ENCODE assay signal across 8 cellular contexts in genomic region chr12:68332726-68333630, GRCh38. TPM values are rescaled to one million over a fixed set of nuclear protein-coding genes. Genes with fewer than 3 reads are reported as not detected.
DNase-seq lines count a peak whose midpoint lies in the region; ATAC-seq and TF ChIP-seq lines count a peak whose summit lies in the region.

No MANE protein-coding gene starts in this region.

- H3K4me1 ChIP-seq in right lobe of liver (peaks cover 0 to 7% (median 0%) of the 10 kb centered on the region in 4 donors), transverse colon (peaks cover 5 to 34% (median 15%) of the 10 kb centered on the region in 4 donors)

- peaks cover 34% of the 10 kb centered on the region for H3K4me1 Mint-ChIP-seq in activated T-cell treated with anti-CD3 and anti-CD28 coated beads, Interleukin-2, amount 50 U/mL, for 72 hours (ENCODE audit: low read depth)

- no peaks in the 10 kb centered on the region for H3K36me3 Mint-ChIP-seq in activated T-cell treated with anti-CD3 and anti-CD28 coated beads, Interleukin-2, amount 50 U/mL, for 72 hours (ENCODE audit: insufficient read depth in 2 of 2)

- TF ChIP-seq CTCF in right lobe of liver (IDR thresholded peaks at IDR 0.05) (no peak), transverse colon (IDR thresholded peaks at IDR 0.05) (no peak)

- no peaks in the 10 kb centered on the region for H3K9me3 Mint-ChIP-seq in activated T-cell treated with anti-CD3 and anti-CD28 coated beads, Interleukin-2, amount 50 U/mL, for 72 hours

- TF ChIP-seq POLR2A in right lobe of liver (IDR thresholded peaks at IDR 0.05) (no peak), transverse colon (IDR thresholded peaks at IDR 0.05) (no peak)

- in situ Hi-C loops in transverse colon (cut with MboI; ENCODE audit: low pct_ligation_motif_present in 1 of 4, low pct_unique_long_range_greater_than_20kb in 1 of 4, low sequenced_read_pairs in 3 of 4), result loop anchor here in 1 of 4 donors (25.0 kb wide), 1 partner anchor 354 kb away; the partner anchor contains the start of gene NUP107

- H3K27me3 Mint-ChIP-seq in activated T-cell treated with anti-CD3 and anti-CD28 coated beads, Interleukin-2, amount 50 U/mL, for 72 hours (ENCODE audit: low read depth), result no peaks in the 10 kb centered on the region

- peak overlapping the region; percentile 58 for H3K27ac ChIP-seq in angular gyrus (ENCODE audit: low read depth, low read length)
- H3K27ac ChIP-seq in right lobe of liver, result peak overlapping the region in 1 of 3 donors; percentile 11
- H3K27ac ChIP-seq in transverse colon, result peak overlapping the region; percentile 79 to 89 (median 80)

- DNase-seq in activated T-cell treated with anti-CD3 and anti-CD28 coated beads, Interleukin-2, amount 50 U/mL, for 72 hours, result no peak
- DNase-seq in activated T-cell treated with anti-CD3 and anti-CD28 coated beads, Interleukin-2, amount 50 U/mL, for 48 hours, result no peak
- DNase-seq in right lobe of liver (no peak), transverse colon (no peak), ureter (ENCODE audit: low spot score) (no peak), left lobe of liver (ENCODE audit: low spot score) (no peak), AG08396 (ENCODE audit: low spot score) (no peak)

- ATAC-seq in activated T-cell treated with anti-CD3 and anti-CD28 coated beads, Interleukin-2, amount 50 U/mL, for 72 hours (replicated peaks in 1 of 2), result no peak
- no peak for ATAC-seq in right lobe of liver
- ATAC-seq in left lobe of liver, result no peak

- peak overlapping the region; percentile 90 to 95 for H3K4me3 Mint-ChIP-seq in activated T-cell treated with anti-CD3 and anti-CD28 coated beads, Interleukin-2, amount 50 U/mL, for 72 hours

- no peak for TF ChIP-seq EP300 in transverse colon (IDR thresholded peaks at IDR 0.05; ENCODE audit: low read depth)

- H3K27ac Mint-ChIP-seq in activated T-cell treated with anti-CD3 and anti-CD28 coated beads, Interleukin-2, amount 50 U/mL, for 72 hours, result peak overlapping the region; percentile 89

- intact Hi-C loops in right lobe of liver (cut with DNase I) (no loop called here), transverse colon (cut with DNase I; ENCODE audit: low total_unique reads) (no loop called here)

- H3K36me3 ChIP-seq in right lobe of liver (no peaks in the 10 kb centered on the region), transverse colon (no peaks in the 10 kb centered on the region)

- peak overlapping the region; percentile 86 to 88 (median 88) for H3K4me3 ChIP-seq in right lobe of liver
- H3K4me3 ChIP-seq in transverse colon, result peak overlapping the region; percentile 12 to 95 (median 68)

- WGBS in right lobe of liver (ENCODE audit: insufficient coverage, low coverage, low lambda C conversion rate, missing lambda C conversion rate), result 53% methylated on average over 18 of the region's 18 CpGs
- 49 to 51% methylated on average over 15 to 18 of the region's 18 CpGs for WGBS in transverse colon (ENCODE audit: low coverage in 1 of 2), 2 donors

- no peaks in the 10 kb centered on the region for H3K9me3 ChIP-seq in right lobe of liver
- H3K9me3 ChIP-seq in transverse colon, result no peaks in the 10 kb centered on the region

- H3K27me3 ChIP-seq in right lobe of liver, result no peaks in the 10 kb centered on the region
- H3K27me3 ChIP-seq in transverse colon, result no peaks in the 10 kb centered on the region

RNA-seq across cellular contexts. Expression of gene MDM1, which starts 0.8 kb away (rescaled TPM):
- 10 to 100 TPM; 19.0 to 27.3 TPM for total RNA-seq in activated T-cell treated with anti-CD3 and anti-CD28 coated beads, Interleukin-2, amount 50 U/mL, for 72 hours
- total RNA-seq in right lobe of liver, result 1 to 10 TPM; 2.9 to 6.6 (median 4.1) TPM
- 10 to 100 TPM in 3 of 4 donors, 1 to 10 TPM in 1; 8.2 to 23.5 (median 13.4) TPM for total RNA-seq in transverse colon
- 24.7 TPM for total RNA-seq in ureter
- total RNA-seq in left lobe of liver, result 4.6 TPM
